ENCODE assay signal across 21 cellular contexts in genomic region chr4:47774078-47774477, GRCh38.
"Had no signal": no experiment of that assay in that cellular context is flagged by ENCODE, and none has a peak within 500 bp of the region (broad histone marks: within the 10 kb centered on the region; RNA-seq: fewer than 3 reads in every experiment).

No MANE protein-coding gene starts in this region.

- ATAC-seq: activated T-cell treated with anti-CD3 and anti-CD28 coated beads, Interleukin-2, amount 50 U/mL, for 4 hours had no signal

- H3K27me3 Mint-ChIP-seq: activated B cell treated with CpG ODN at 0.5 μM for 24 hours, brain had no signal

- H3K4me1 Mint-ChIP-seq: activated B cell treated with CpG ODN at 0.5 μM for 24 hours; activated CD4-positive, alpha-beta T cell treated with anti-CD3 and anti-CD28 coated beads, Interleukin-2, amount 10 ng/mL, durations not matched to agents 7 days and 5 days; brain had no signal

- H3K27me3 ChIP-seq: Peyer's patch had no signal

- H3K4me1 ChIP-seq: Peyer's patch had no signal

- H3K36me3 ChIP-seq: Peyer's patch had no signal

- H3K27ac ChIP-seq: Peyer's patch, RWPE1 had no signal

- H3K36me3 Mint-ChIP-seq: activated CD4-positive, alpha-beta memory T cell treated with anti-CD3 and anti-CD28 coated beads for 36 hours; brain had no signal

- H3K4me3 Mint-ChIP-seq: activated B cell treated with CpG ODN at 0.5 μM for 24 hours; activated CD4-positive, alpha-beta memory T cell treated with anti-CD3 and anti-CD28 coated beads for 36 hours; activated CD4-positive, alpha-beta T cell treated with anti-CD3 and anti-CD28 coated beads, Interleukin-2, amount 10 ng/mL, durations not matched to agents 7 days and 5 days; activated naive CD8-positive, alpha-beta T cell; activated T-cell treated with anti-CD3 and anti-CD28 coated beads, Interleukin-2, amount 50 U/mL, for 4 hours; brain; T-helper 1 cell treated with Interleukin-12 subunit alpha and Interleukin-12 subunit beta and Interleukin-4 antibody, amounts not matched to agents 30 μg/mL and 1 μg/mL, for 36 hours had no signal

- H3K9me3 Mint-ChIP-seq: activated CD4-positive, alpha-beta T cell treated with anti-CD3 and anti-CD28 coated beads, Interleukin-2, amount 10 ng/mL, durations not matched to agents 7 days and 5 days; activated T-cell treated with anti-CD3 and anti-CD28 coated beads, Interleukin-2, amount 50 U/mL, for 4 hours; brain; T-helper 1 cell treated with Interleukin-12 subunit alpha and Interleukin-12 subunit beta and Interleukin-4 antibody, amounts not matched to agents 30 μg/mL and 1 μg/mL, for 36 hours had no signal

- H3K4me3 ChIP-seq: Peyer's patch had no signal

- H3K27ac Mint-ChIP-seq: activated B cell treated with CpG ODN at 0.5 μM for 24 hours; activated CD4-positive, alpha-beta memory T cell treated with anti-CD3 and anti-CD28 coated beads for 36 hours; activated CD4-positive, alpha-beta T cell treated with anti-CD3 and anti-CD28 coated beads, Interleukin-2, amount 10 ng/mL, durations not matched to agents 7 days and 5 days; activated naive CD8-positive, alpha-beta T cell; brain; T-helper 1 cell treated with Interleukin-12 subunit alpha and Interleukin-12 subunit beta and Interleukin-4 antibody, amounts not matched to agents 30 μg/mL and 1 μg/mL, for 36 hours had no signal

- H3K9me3 ChIP-seq: Peyer's patch had no signal

- DNase-seq: activated B cell treated with CpG ODN at 0.5 μM for 24 hours; activated CD4-positive, alpha-beta memory T cell treated with anti-CD3 and anti-CD28 coated beads for 36 hours; activated CD4-positive, alpha-beta T cell treated with anti-CD3 and anti-CD28 coated beads for 1 hour; activated CD4-positive, alpha-beta T cell treated with anti-CD3 and anti-CD28 coated beads, Interleukin-2, amount 10 ng/mL, durations not matched to agents 7 days and 5 days; activated CD8-positive, alpha-beta memory T cell treated with anti-CD3 and anti-CD28 coated beads for 24 hours; activated effector memory CD4-positive, alpha-beta T cell treated with anti-CD3 and anti-CD28 coated beads, Interleukin-2, amount 50 U/mL, for 16 hours; activated naive CD4-positive, alpha-beta T cell treated with Interleukin-2 at 50 U/mL for 16 hours; activated T-cell treated with anti-CD3 and anti-CD28 coated beads, Interleukin-2, amount 50 U/mL, for 4 hours; amygdala; KG1; NCI-H1092; NCI-H1417; NCI-H1930; NCI-H345; NCI-H510A; NK-92 treated with Interleukin-12 subunit alpha and Interleukin-12 subunit beta, amount 100 ng/mL, for 24 hours; Peyer's patch had no signal
